8 cellular contexts compared by ENCODE assay signal in genomic region chr11:118436639-118437045, GRCh38. TPM values are rescaled to one million over a fixed set of nuclear protein-coding genes. Genes with fewer than 3 reads are reported as not detected.
DNase-seq lines count a peak whose midpoint lies in the region; ATAC-seq and TF ChIP-seq lines count a peak whose summit lies in the region.

No MANE protein-coding gene starts in this region.

- CTCF ChIA-PET in activated CD4-positive, alpha-beta T cell treated with anti-CD3 and anti-CD28 coated beads, Interleukin-2, amount 10 ng/mL, durations not matched to agents 7 days and 5 days (lab: Charles Lee) = interaction anchor here (0.6 to 1.2 kb wide), 3 partner anchors 11 to 38 kb away, joined by 3 to 8 read pairs (median 3); no protein-coding TSS in a partner anchor

- peak overlapping the region; percentile 67 for H3K23ac ChIP-seq in neuronal stem cell (ENCODE audit: low read depth, low read length, poor library complexity)

- no peak overlapping the region for H2BK120ac ChIP-seq in neuronal stem cell (ENCODE audit: low read depth, low read length)

- H3K27ac ChIP-seq in esophagus squamous epithelium = peak overlapping the region; percentile 92 to 97 (median 94)
- peak overlapping the region; percentile 64 for H3K27ac ChIP-seq in neuronal stem cell (replicated peaks; ENCODE audit: low read length)

- no peak overlapping the region for H4K91ac ChIP-seq in neuronal stem cell (ENCODE audit: low read depth, low read length, poor library complexity)

- H4K8ac ChIP-seq in neuronal stem cell (ENCODE audit: low read depth, low read length) = no peak overlapping the region

- H3K14ac ChIP-seq in neuronal stem cell (ENCODE audit: low read length) = peak overlapping the region; percentile 87

- no peak overlapping the region for H3K4ac ChIP-seq in neuronal stem cell (ENCODE audit: low read length)

- no peak for DNase-seq in activated T-cell treated with anti-CD3 and anti-CD28 coated beads, Interleukin-2, amount 50 U/mL, for 24 hours
- DNase-seq in activated T-cell treated with anti-CD3 and anti-CD28 coated beads, Interleukin-2, amount 50 U/mL, for 48 hours = no peak
- DNase-seq in activated CD4-positive, alpha-beta T cell treated with anti-CD3 and anti-CD28 coated beads, Interleukin-2, amount 10 ng/mL, durations not matched to agents 7 days and 5 days = peak; percentile 47
- DNase-seq in esophagus squamous epithelium (lab: John Stamatoyannopoulos, UW) (no peak), neuronal stem cell (ENCODE audit: low spot score) (peak; percentile 48), HK-2 (ENCODE audit: unreplicated experiment) (no peak), HuH-7.5 (ENCODE audit: low spot score) (no peak)

- peak overlapping the region; percentile 90 to 97 (median 94) for H3K4me3 ChIP-seq in esophagus squamous epithelium
- H3K4me3 ChIP-seq in neuronal stem cell (ENCODE audit: low read length in 2 of 2) = peak overlapping the region; percentile 85 to 97

- peak overlapping the region; percentile 78 for H3K4me2 ChIP-seq in neuronal stem cell (ENCODE audit: insufficient read depth, low read length, poor library complexity, severe bottlenecking)

- WGBS in esophagus squamous epithelium, 2 donors = no CpG with 5 or more reads among the region's 48 CpGs
- WGBS in neuronal stem cell (ENCODE audit: extremely low coverage in 2 of 2, insufficient read length in 2 of 2, insufficient replicate concordance in 1 of 2), 2 donors = no CpG with 5 or more reads among the region's 48 CpGs

- H3K4me1 ChIP-seq in esophagus squamous epithelium (peaks cover 23 to 68% (median 34%) of the 10 kb centered on the region in 3 donors), neuronal stem cell (ENCODE audit: control insufficient read depth in 2 of 2, insufficient read depth in 1 of 2, low read depth in 1 of 2, low read length in 2 of 2) (peaks cover 4 to 20% of the 10 kb centered on the region in 2 donors)

- TF ChIP-seq CTCF in esophagus squamous epithelium (IDR thresholded peaks at IDR 0.05) = no peak

- H3K36me3 ChIP-seq in esophagus squamous epithelium (no peaks in the 10 kb centered on the region), neuronal stem cell (replicated peaks in 1 of 2; ENCODE audit: control insufficient read depth in 2 of 2, insufficient read depth in 2 of 2, low read length in 2 of 2) (peaks cover 0 to 29% of the 10 kb centered on the region in 2 donors)

- H2AK5ac ChIP-seq in neuronal stem cell (ENCODE audit: low read depth, low read length) = peak overlapping the region; percentile 93

- no peaks in the 10 kb centered on the region for H3K27me3 ChIP-seq in esophagus squamous epithelium
- H3K27me3 ChIP-seq in neuronal stem cell (ENCODE audit: control insufficient read depth in 3 of 3, insufficient read depth in 3 of 3, low read depth in 1 of 3, low read length in 3 of 3) = no peaks in the 10 kb centered on the region

- no peak for TF ChIP-seq POLR2A in esophagus squamous epithelium (IDR thresholded peaks at IDR 0.05)

- peaks cover 40% of the 10 kb centered on the region for H3K36me3 Mint-ChIP-seq in activated T-cell treated with anti-CD3 and anti-CD28 coated beads, Interleukin-2, amount 50 U/mL, for 24 hours (ENCODE audit: low read depth)
- peaks cover 18% of the 10 kb centered on the region for H3K36me3 Mint-ChIP-seq in activated CD4-positive, alpha-beta T cell treated with anti-CD3 and anti-CD28 coated beads, Interleukin-2, amount 10 ng/mL, durations not matched to agents 7 days and 5 days (ENCODE audit: low read depth)

- H2BK12ac ChIP-seq in neuronal stem cell (ENCODE audit: low read length) = no peak overlapping the region

- no peaks in the 10 kb centered on the region for H3K27me3 Mint-ChIP-seq in activated T-cell treated with anti-CD3 and anti-CD28 coated beads, Interleukin-2, amount 50 U/mL, for 24 hours
- no peaks in the 10 kb centered on the region for H3K27me3 Mint-ChIP-seq in activated CD4-positive, alpha-beta T cell treated with anti-CD3 and anti-CD28 coated beads, Interleukin-2, amount 10 ng/mL, durations not matched to agents 7 days and 5 days

- ATAC-seq in HG03439 (IDR thresholded peaks at IDR 0.05; ENCODE audit: unreplicated experiment) = peak; percentile 10

- peak overlapping the region; percentile 98 for H3K9ac ChIP-seq in neuronal stem cell (ENCODE audit: low read depth, low read length, poor library complexity)

- peak overlapping the region; percentile 97 for H3K27ac Mint-ChIP-seq in activated T-cell treated with anti-CD3 and anti-CD28 coated beads, Interleukin-2, amount 50 U/mL, for 24 hours
- peak overlapping the region; percentile 84 for H3K27ac Mint-ChIP-seq in activated CD4-positive, alpha-beta T cell treated with anti-CD3 and anti-CD28 coated beads, Interleukin-2, amount 10 ng/mL, durations not matched to agents 7 days and 5 days

- H3K9me3 Mint-ChIP-seq in activated T-cell treated with anti-CD3 and anti-CD28 coated beads, Interleukin-2, amount 50 U/mL, for 24 hours = no peaks in the 10 kb centered on the region
- no peaks in the 10 kb centered on the region for H3K9me3 Mint-ChIP-seq in activated CD4-positive, alpha-beta T cell treated with anti-CD3 and anti-CD28 coated beads, Interleukin-2, amount 10 ng/mL, durations not matched to agents 7 days and 5 days

- no peaks in the 10 kb centered on the region for H3K79me1 ChIP-seq in neuronal stem cell (ENCODE audit: low read depth, low read length)

- peak overlapping the region; percentile 96 for H3K4me3 Mint-ChIP-seq in activated T-cell treated with anti-CD3 and anti-CD28 coated beads, Interleukin-2, amount 50 U/mL, for 24 hours
- peak overlapping the region; percentile 98 for H3K4me3 Mint-ChIP-seq in activated CD4-positive, alpha-beta T cell treated with anti-CD3 and anti-CD28 coated beads, Interleukin-2, amount 10 ng/mL, durations not matched to agents 7 days and 5 days

- intact Hi-C loops in esophagus squamous epithelium (cut with DNase I) = no loop called here

- peaks cover 51% of the 10 kb centered on the region for H3K4me1 Mint-ChIP-seq in activated T-cell treated with anti-CD3 and anti-CD28 coated beads, Interleukin-2, amount 50 U/mL, for 24 hours (ENCODE audit: low read depth)
- peaks cover 44% of the 10 kb centered on the region for H3K4me1 Mint-ChIP-seq in activated CD4-positive, alpha-beta T cell treated with anti-CD3 and anti-CD28 coated beads, Interleukin-2, amount 10 ng/mL, durations not matched to agents 7 days and 5 days

- POLR2A ChIA-PET in activated CD4-positive, alpha-beta T cell treated with anti-CD3 and anti-CD28 coated beads, Interleukin-2, amount 10 ng/mL, durations not matched to agents 7 days and 5 days (lab: Charles Lee) = interaction anchor here (1.1 kb wide), 1 partner anchor 35 kb away, joined by 3 read pairs; no protein-coding TSS in a partner anchor

- H2BK5ac ChIP-seq in neuronal stem cell (ENCODE audit: low read length) = peak overlapping the region; percentile 99

- peak overlapping the region; percentile 71 for H2BK15ac ChIP-seq in neuronal stem cell (ENCODE audit: low read length)

- peak overlapping the region; percentile 63 for H2AFZ ChIP-seq in neuronal stem cell (ENCODE audit: low read length)

- H3K18ac ChIP-seq in neuronal stem cell (ENCODE audit: low read length) = peak overlapping the region; percentile 96

- H3K9me3 ChIP-seq in esophagus squamous epithelium = no peaks in the 10 kb centered on the region
- H3K9me3 ChIP-seq in neuronal stem cell (replicated peaks in 1 of 2; ENCODE audit: control insufficient read depth in 2 of 2, insufficient read depth in 1 of 2, low read depth in 1 of 2, low read length in 2 of 2) = no peaks in the 10 kb centered on the region

RNA-seq across cellular contexts. Expression of gene KMT2A, which starts 0.3 kb away (rescaled TPM):
- total RNA-seq in activated CD4-positive, alpha-beta T cell treated with anti-CD3 and anti-CD28 coated beads, Interleukin-2, amount 10 ng/mL, durations not matched to agents 7 days and 5 days = 100 to 1,000 TPM in 1 of 2 experiments, 10 to 100 TPM in 1; 93.4 to 102 TPM
- 10 to 100 TPM; 22.0 to 54.0 (median 29.0) TPM for total RNA-seq in esophagus squamous epithelium
- 15.7 TPM for polyA plus RNA-seq in neuronal stem cell (2013, experiment 1 of 2)
- polyA plus RNA-seq in neuronal stem cell (2013, experiment 2 of 2) = 16.0 TPM

RNA-seq across cellular contexts. Expression of gene ATP5MG, which starts 35.2 kb away (rescaled TPM):
- total RNA-seq in activated CD4-positive, alpha-beta T cell treated with anti-CD3 and anti-CD28 coated beads, Interleukin-2, amount 10 ng/mL, durations not matched to agents 7 days and 5 days = 100 to 1,000 TPM; 195 to 272 TPM
- 10 to 100 TPM; 44.2 to 65.0 (median 48.8) TPM for total RNA-seq in esophagus squamous epithelium
- 596 TPM for polyA plus RNA-seq in neuronal stem cell (2013, experiment 1 of 2)
- 596 TPM for polyA plus RNA-seq in neuronal stem cell (2013, experiment 2 of 2)

Comparison
In these comparisons a context has a peak if more than half of its experiments do, and no peak if none do; other contexts are left out.
1. DNase-seq: peak in activated CD4-positive, alpha-beta T cell treated with anti-CD3 and anti-CD28 coated beads, Interleukin-2, amount 10 ng/mL, durations not matched to agents 7 days and 5 days (single experiment) and neuronal stem cell (single experiment); none in activated T-cell treated with anti-CD3 and anti-CD28 coated beads, Interleukin-2, amount 50 U/mL, for 24 hours (single experiment), activated T-cell treated with anti-CD3 and anti-CD28 coated beads, Interleukin-2, amount 50 U/mL, for 48 hours (0 of 2), esophagus squamous epithelium (single experiment), HK-2 (single experiment) and HuH-7.5 (single experiment).